In the genomic region with DNA sequence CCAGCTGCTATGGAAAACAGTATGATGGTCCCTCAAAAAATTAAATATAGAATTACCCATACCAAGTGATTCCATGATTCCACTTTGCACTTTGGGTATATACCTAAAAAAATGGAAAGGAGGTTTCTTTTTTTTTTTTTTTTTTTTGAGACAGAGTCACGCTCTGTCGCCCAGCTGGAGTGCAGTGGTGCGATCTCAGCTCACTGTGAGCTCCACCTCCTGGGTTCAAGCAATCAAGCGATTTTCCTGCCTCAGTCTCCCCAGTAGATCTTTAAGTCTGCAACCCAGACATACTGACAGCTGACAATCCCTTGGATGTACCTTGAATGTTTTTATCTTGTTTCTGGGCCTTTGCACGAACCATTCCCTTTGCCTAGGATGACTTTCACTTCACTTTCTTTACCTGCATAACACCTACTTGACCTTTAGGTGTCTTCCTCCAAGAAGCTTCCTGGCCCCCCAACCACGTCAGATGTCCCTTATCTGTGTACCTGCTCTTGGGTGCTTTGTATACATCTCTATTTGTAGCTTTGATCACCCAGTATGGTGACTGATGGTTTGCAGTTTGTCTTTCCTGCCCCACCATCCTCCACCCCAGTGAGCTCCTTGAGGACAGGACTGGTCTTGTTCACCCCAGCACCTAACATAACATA, we compare ENCODE assay signal across 14 cellular contexts. TPM values are rescaled to one million over a fixed set of nuclear protein-coding genes. Genes with fewer than 3 reads are reported as not detected.
DNase-seq lines count a peak whose midpoint lies in the region; ATAC-seq, FAIRE-seq and TF ChIP-seq lines count a peak whose summit lies in the region.
"Had no signal": no experiment of that assay in that cellular context is flagged by ENCODE, and none has a peak within 500 bp of the region (broad histone marks: within the 10 kb centered on the region; RNA-seq: fewer than 3 reads in every experiment).

No MANE protein-coding gene starts in this region.

- intact Hi-C loops in posterior vena cava (cut with DNase I): loop anchor here in 1 of 2 donors (5.0 kb wide), 1 partner anchor 1200 kb away; no protein-coding TSS in a partner anchor
- intact Hi-C loops in lower leg skin (cut with DNase I; ENCODE audit: low total_unique reads): no loop called here

- H3K9me3 Mint-ChIP-seq in activated CD4-positive, alpha-beta T cell treated with anti-CD3 and anti-CD28 coated beads, Interleukin-2, amount 10 ng/mL, durations not matched to agents 7 days and 5 days: peaks cover 4% of the 10 kb centered on the region
- no peaks in the 10 kb centered on the region for H3K9me3 Mint-ChIP-seq in activated T-helper 17 cell treated with anti-CD3 and anti-CD28 coated beads, Interleukin-2, amount 50 U/mL, for 72 hours

- CTCF ChIA-PET in activated CD4-positive, alpha-beta T cell treated with anti-CD3 and anti-CD28 coated beads, Interleukin-2, amount 10 ng/mL, durations not matched to agents 7 days and 5 days (lab: Charles Lee): interaction anchor here (0.6 to 1.7 kb wide), 7 partner anchors 8 to 235 kb away, joined by 3 to 5 read pairs (median 4); a partner anchor contains a TSS

- H3K4me1 Mint-ChIP-seq in activated CD4-positive, alpha-beta T cell treated with anti-CD3 and anti-CD28 coated beads, Interleukin-2, amount 10 ng/mL, durations not matched to agents 7 days and 5 days: peaks cover 56% of the 10 kb centered on the region
- peaks cover 35% of the 10 kb centered on the region for H3K4me1 Mint-ChIP-seq in activated T-helper 17 cell treated with anti-CD3 and anti-CD28 coated beads, Interleukin-2, amount 50 U/mL, for 72 hours

- peak overlapping the region; percentile 46 for H3K27ac Mint-ChIP-seq in activated CD4-positive, alpha-beta T cell treated with anti-CD3 and anti-CD28 coated beads, Interleukin-2, amount 10 ng/mL, durations not matched to agents 7 days and 5 days
- peak overlapping the region; percentile 99 for H3K27ac Mint-ChIP-seq in activated T-helper 17 cell treated with anti-CD3 and anti-CD28 coated beads, Interleukin-2, amount 50 U/mL, for 72 hours

- H3K27me3 Mint-ChIP-seq in activated CD4-positive, alpha-beta T cell treated with anti-CD3 and anti-CD28 coated beads, Interleukin-2, amount 10 ng/mL, durations not matched to agents 7 days and 5 days: no peaks in the 10 kb centered on the region
- no peaks in the 10 kb centered on the region for H3K27me3 Mint-ChIP-seq in activated T-helper 17 cell treated with anti-CD3 and anti-CD28 coated beads, Interleukin-2, amount 50 U/mL, for 72 hours

- POLR2A ChIA-PET in activated CD4-positive, alpha-beta T cell treated with anti-CD3 and anti-CD28 coated beads, Interleukin-2, amount 10 ng/mL, durations not matched to agents 7 days and 5 days (lab: Charles Lee): no interaction called here

- DNase-seq in activated CD4-positive, alpha-beta T cell treated with anti-CD3 and anti-CD28 coated beads, Interleukin-2, amount 10 ng/mL, durations not matched to agents 7 days and 5 days: no peak
- DNase-seq in activated CD4-positive, alpha-beta T cell treated with anti-CD3 and anti-CD28 coated beads, Interleukin-2, amount 50 U/mL, for 1 hour: no peak
- DNase-seq in GM18507 (ENCODE audit: extremely low spot score, insufficient read length, low read depth) (no peak), posterior vena cava (ENCODE audit: low spot score) (peak; percentile 36), lower leg skin (ENCODE audit: low spot score in 2 of 2) (no peak)
- DNase-seq: ACHN; effector CD8-positive, alpha-beta T cell; mesendoderm; NK-92 treated with Interleukin-12 subunit alpha and Interleukin-12 subunit beta, amount 100 ng/mL, for 24 hours; occipital lobe had no signal

- TF ChIP-seq CTCF in lower leg skin (IDR thresholded peaks at IDR 0.05): no peak

- H3K4me3 ChIP-seq in lower leg skin (ENCODE audit: low read depth, poor library complexity, severe bottlenecking): no peak overlapping the region

- WGBS in lower leg skin, 2 donors: 76 to 86% methylated on average over 6 of the region's 6 CpGs

- no peak for TF ChIP-seq POLR2A in lower leg skin (IDR thresholded peaks at IDR 0.05)

- H3K36me3 Mint-ChIP-seq in activated CD4-positive, alpha-beta T cell treated with anti-CD3 and anti-CD28 coated beads, Interleukin-2, amount 10 ng/mL, durations not matched to agents 7 days and 5 days (ENCODE audit: low read depth): peaks cover 20% of the 10 kb centered on the region
- peaks cover 8% of the 10 kb centered on the region for H3K36me3 Mint-ChIP-seq in activated T-helper 17 cell treated with anti-CD3 and anti-CD28 coated beads, Interleukin-2, amount 50 U/mL, for 72 hours (ENCODE audit: low read depth)

- H3K4me3 Mint-ChIP-seq in activated CD4-positive, alpha-beta T cell treated with anti-CD3 and anti-CD28 coated beads, Interleukin-2, amount 10 ng/mL, durations not matched to agents 7 days and 5 days: no peak overlapping the region
- H3K4me3 Mint-ChIP-seq in activated T-helper 17 cell treated with anti-CD3 and anti-CD28 coated beads, Interleukin-2, amount 50 U/mL, for 72 hours: peak overlapping the region; percentile 74

- peak; percentile 65 for FAIRE-seq in GM18507 (lab: Jason Lieb, UNC)
- FAIRE-seq: H1 had no signal

- no peak for ATAC-seq in activated T-helper 17 cell treated with anti-CD3 and anti-CD28 coated beads, Interleukin-2, amount 50 U/mL, for 72 hours (replicated peaks)
- ATAC-seq in HG03354 (IDR thresholded peaks at IDR 0.05; ENCODE audit: poor library complexity, severe bottlenecking, unreplicated experiment) (no peak), HG02885 (IDR thresholded peaks at IDR 0.05; ENCODE audit: poor library complexity, unreplicated experiment) (no peak)

RNA-seq across cellular contexts. Expression of a gene that starts 11.6 kb away (rescaled TPM):
- 1 to 10 TPM; 2.5 to 3.2 TPM for total RNA-seq in activated CD4-positive, alpha-beta T cell treated with anti-CD3 and anti-CD28 coated beads, Interleukin-2, amount 10 ng/mL, durations not matched to agents 7 days and 5 days
- 1 to 10 TPM; 4.3 to 6.6 TPM for total RNA-seq in activated T-helper 17 cell treated with anti-CD3 and anti-CD28 coated beads, Interleukin-2, amount 50 U/mL, for 72 hours
- total RNA-seq in posterior vena cava (1 to 10 TPM; 1.1 to 1.9 TPM), lower leg skin (1 to 10 TPM in 3 of 4 donors, under 1 TPM in 1; 0.68 to 6.4 (median 3.6) TPM)

RNA-seq across cellular contexts. Expression of a gene that starts 14.6 kb away (rescaled TPM):
- total RNA-seq in activated CD4-positive, alpha-beta T cell treated with anti-CD3 and anti-CD28 coated beads, Interleukin-2, amount 10 ng/mL, durations not matched to agents 7 days and 5 days: 100 to 1,000 TPM; 326 to 344 TPM
- 100 to 1,000 TPM; 199 to 269 TPM for total RNA-seq in activated T-helper 17 cell treated with anti-CD3 and anti-CD28 coated beads, Interleukin-2, amount 50 U/mL, for 72 hours
- total RNA-seq in posterior vena cava: 10 to 100 TPM; 22.8 to 38.7 TPM
- total RNA-seq in lower leg skin: 10 to 100 TPM in 2 of 4 donors, 1 to 10 TPM in 2; 2.2 to 14.0 (median 10.1) TPM

RNA-seq across cellular contexts. Expression of a gene that starts 46.4 kb away (rescaled TPM):
- under 1 TPM; 0.15 to 0.31 TPM for total RNA-seq in activated CD4-positive, alpha-beta T cell treated with anti-CD3 and anti-CD28 coated beads, Interleukin-2, amount 10 ng/mL, durations not matched to agents 7 days and 5 days
- 1 to 10 TPM in 1 of 2 donors, not detected in 1; 1.2 TPM for total RNA-seq in activated T-helper 17 cell treated with anti-CD3 and anti-CD28 coated beads, Interleukin-2, amount 50 U/mL, for 72 hours
- not detected for total RNA-seq in posterior vena cava
- under 1 TPM in 1 of 4 donors, not detected in 3; 0.42 TPM for total RNA-seq in lower leg skin
- total RNA-seq: H1 had no signal

Comparison
In these comparisons a context has a peak if more than half of its experiments do, and no peak if none do; other contexts are left out.
1. RNA of a gene that starts 14.6 kb away (total RNA-seq): 326 to 344 TPM in activated CD4-positive, alpha-beta T cell treated with anti-CD3 and anti-CD28 coated beads, Interleukin-2, amount 10 ng/mL, durations not matched to agents 7 days and 5 days and 199 to 269 TPM in activated T-helper 17 cell treated with anti-CD3 and anti-CD28 coated beads, Interleukin-2, amount 50 U/mL, for 72 hours; 22.8 to 38.7 TPM in posterior vena cava and 2.2 to 14.0 TPM in lower leg skin; every median in the first group is over 4 times any median in the second.